8 cellular contexts compared by ENCODE assay signal in genomic region chr1:116375884-116376733, GRCh38. TPM values are rescaled to one million over a fixed set of nuclear protein-coding genes. Genes with fewer than 3 reads are reported as not detected.
DNase-seq lines count a peak whose midpoint lies in the region; ATAC-seq and TF ChIP-seq lines count a peak whose summit lies in the region.

No MANE protein-coding gene starts in this region.

- intact Hi-C loops in activated CD4-positive, alpha-beta T cell treated with anti-CD3 and anti-CD28 coated beads for 36 hours (cut with DNase I, micrococcal nuclease) = loop anchor here (2.0 to 5.0 kb wide), 12 partner anchors 181 to 1619 kb away; partner anchors contain the start of genes CD101 (in 1 of the 2), CD58 (in 1 of the 2), CSDE1 (in 1 of the 2) and TENT5C (in 1 of the 2)
- intact Hi-C loops in stomach (cut with DNase I; ENCODE audit: low total_unique reads) = no loop called here

- H3K9me3 Mint-ChIP-seq in activated CD4-positive, alpha-beta T cell treated with anti-CD3 and anti-CD28 coated beads for 36 hours (ENCODE audit: low read depth) = no peaks in the 10 kb centered on the region
- H3K9me3 Mint-ChIP-seq in endodermal cell = no peaks in the 10 kb centered on the region

- POLR2A ChIA-PET in activated CD4-positive, alpha-beta T cell treated with anti-CD3 and anti-CD28 coated beads for 36 hours (lab: Charles Lee) = interaction anchor here (0.6 to 1.5 kb wide), 5 partner anchors 34 to 393 kb away, joined by 3 to 6 read pairs (median 3); no protein-coding TSS in a partner anchor

- peaks cover 43% of the 10 kb centered on the region for H3K36me3 Mint-ChIP-seq in activated CD4-positive, alpha-beta T cell treated with anti-CD3 and anti-CD28 coated beads for 36 hours (ENCODE audit: low read depth)
- no peaks in the 10 kb centered on the region for H3K36me3 Mint-ChIP-seq in endodermal cell (ENCODE audit: low read depth)

- H3K9ac ChIP-seq in endodermal cell (ENCODE audit: extremely low read depth, low read length, poor library complexity, severe bottlenecking) = peak overlapping the region; percentile 24

- CTCF ChIA-PET in activated CD4-positive, alpha-beta T cell treated with anti-CD3 and anti-CD28 coated beads for 36 hours (lab: Charles Lee) = interaction anchor here (0.7 to 2.7 kb wide), 15 partner anchors 11 to 440 kb away, joined by 3 to 17 read pairs (median 3); no protein-coding TSS in a partner anchor

- 40 to 43% methylated on average over 5 to 9 of the region's 9 CpGs for WGBS in endodermal cell (ENCODE audit: insufficient coverage in 1 of 2, insufficient read length in 1 of 2), 2 experiments
- 16 to 28% (median 20%) methylated on average over 9 of the region's 9 CpGs for WGBS in stomach, 5 donors

- H3K27ac ChIP-seq in endodermal cell (ENCODE audit: low read depth, low read length) = no peak overlapping the region
- peak overlapping the region; percentile 90 to 100 (median 98) for H3K27ac ChIP-seq in stomach

- H3K27me3 ChIP-seq in endodermal cell (ENCODE audit: control insufficient read depth, insufficient read depth, low read length, poor library complexity, severe bottlenecking) = no peaks in the 10 kb centered on the region
- H3K27me3 ChIP-seq in stomach = no peaks in the 10 kb centered on the region

- H3K4me1 ChIP-seq in endodermal cell (ENCODE audit: control insufficient read depth, insufficient read depth, low read length) (peaks cover 24% of the 10 kb centered on the region), stomach (peaks cover 56 to 83% (median 81%) of the 10 kb centered on the region in 4 donors)

- peak; percentile 21 for ATAC-seq in activated CD4-positive, alpha-beta T cell treated with anti-CD3 and anti-CD28 coated beads for 36 hours
- no peak for ATAC-seq in HG03469 (IDR thresholded peaks at IDR 0.05; ENCODE audit: unreplicated experiment)

- TF ChIP-seq CTCF in endodermal cell (conservative IDR thresholded peaks at IDR 0.05) (no peak), stomach (IDR thresholded peaks at IDR 0.05) (no peak)

- H3K4me1 Mint-ChIP-seq in activated CD4-positive, alpha-beta T cell treated with anti-CD3 and anti-CD28 coated beads for 36 hours = peaks cover 59% of the 10 kb centered on the region
- H3K4me1 Mint-ChIP-seq in endodermal cell = peaks cover 68% of the 10 kb centered on the region

- peak overlapping the region; percentile 98 for H3K27ac Mint-ChIP-seq in activated CD4-positive, alpha-beta T cell treated with anti-CD3 and anti-CD28 coated beads for 36 hours
- H3K27ac Mint-ChIP-seq in endodermal cell = peak overlapping the region; percentile 80

- H3K4me3 ChIP-seq in endodermal cell (ENCODE audit: low read length) (peak overlapping the region; percentile 97), stomach (peak overlapping the region; percentile 91 to 95 (median 94))

- H3K27me3 Mint-ChIP-seq in activated CD4-positive, alpha-beta T cell treated with anti-CD3 and anti-CD28 coated beads for 36 hours = no peaks in the 10 kb centered on the region
- H3K27me3 Mint-ChIP-seq in endodermal cell (ENCODE audit: insufficient read depth) = peaks cover 14% of the 10 kb centered on the region

- TF ChIP-seq EP300 in stomach (IDR thresholded peaks at IDR 0.05) = peak; percentile 6

- no peaks in the 10 kb centered on the region for H3K9me3 ChIP-seq in endodermal cell (ENCODE audit: control insufficient read depth, low read length)
- H3K9me3 ChIP-seq in stomach = no peaks in the 10 kb centered on the region

- H3K4me3 Mint-ChIP-seq in activated CD4-positive, alpha-beta T cell treated with anti-CD3 and anti-CD28 coated beads for 36 hours = peak overlapping the region; percentile 93
- peak overlapping the region; percentile 92 for H3K4me3 Mint-ChIP-seq in endodermal cell

- TF ChIP-seq POLR2A in stomach (IDR thresholded peaks at IDR 0.05) = peak in 1 of 4 donors; percentile 4

- DNase-seq in AG20443 (ENCODE audit: low spot score) (peak; percentile 45), HS-5 (ENCODE audit: low read depth) (peak; percentile 82), endodermal cell (peak; percentile 78), mucosa of gallbladder (ENCODE audit: low spot score) (peak; percentile 71), stomach (peak; percentile 83), NCI-H524 treated with DMSO at 0.1 percent for 48 hours (lab: John Stamatoyannopoulos, UW) (no peak)
- peak; percentile 78 for DNase-seq in activated CD4-positive, alpha-beta T cell treated with anti-CD3 and anti-CD28 coated beads for 36 hours

- H3K36me3 ChIP-seq in endodermal cell (ENCODE audit: control insufficient read depth, insufficient read depth, low read length) = peaks cover 5% of the 10 kb centered on the region
- no peaks in the 10 kb centered on the region for H3K36me3 ChIP-seq in stomach

RNA-seq across cellular contexts. Expression of gene ATP1A1, which starts 3.1 kb away (rescaled TPM):
- 100 to 1,000 TPM; 247 to 257 TPM for total RNA-seq in activated CD4-positive, alpha-beta T cell treated with anti-CD3 and anti-CD28 coated beads for 36 hours
- total RNA-seq in endodermal cell (100 to 1,000 TPM; 359 to 398 TPM), mucosa of gallbladder (2,502 TPM), stomach (100 to 1,000 TPM; 103 to 576 (median 286) TPM)
- 224 TPM for polyA plus RNA-seq in endodermal cell (2013, experiment 1 of 2)
- 222 TPM for polyA plus RNA-seq in endodermal cell (2013, experiment 2 of 2)
- 100 to 1,000 TPM in 2 of 3 donors, 10 to 100 TPM in 1; 49.9 to 210 (median 110) TPM for polyA plus RNA-seq in stomach
